In genomic region chr17:57849163-57849873, GRCh38 we compare ENCODE assay signal across 8 cellular contexts. TPM values are rescaled to one million over a fixed set of nuclear protein-coding genes. Genes with fewer than 3 reads are reported as not detected.
DNase-seq lines count a peak whose midpoint lies in the region; ATAC-seq, FAIRE-seq and TF ChIP-seq lines count a peak whose summit lies in the region.

No MANE protein-coding gene starts in this region.

- peaks cover 6% of the 10 kb centered on the region for H3K79me1 ChIP-seq in trophoblast cell (ENCODE audit: low read length)

- TSS peak; percentile 70 for BruUV-seq in endothelial cell of umbilical vein (replicated peaks; lab: Mats Ljungman, UMichigan)

- TF ChIP-seq POLR2A in endothelial cell of umbilical vein (IDR thresholded peaks at IDR 0.05; ENCODE audit: low read depth, low read length): no peak

- no peak overlapping the region for H2AFZ ChIP-seq in OCI-LY1 (ENCODE audit: low read length)
- peak overlapping the region; percentile 23 for H2AFZ ChIP-seq in endothelial cell of umbilical vein (ENCODE audit: low read depth, low read length)
- H2AFZ ChIP-seq in trophoblast cell (ENCODE audit: insufficient read depth, low read length, poor library complexity): peak overlapping the region; percentile 78

- POLR2A ChIA-PET in endothelial cell of umbilical vein (lab: Charles Lee): interaction anchor here (0.5 to 1.2 kb wide), 3 partner anchors 158 to 234 kb away, joined by 3 read pairs; partner anchors contain the start of genes DYNLL2 and SRSF1

- no peaks in the 10 kb centered on the region for H3K9me2 ChIP-seq in OCI-LY1 (ENCODE audit: low read depth, low read length)

- TF ChIP-seq CTCF in OCI-LY1 (IDR thresholded peaks at IDR 0.05; ENCODE audit: low read length) (no peak), endothelial cell of umbilical vein (IDR thresholded peaks at IDR 0.05; ENCODE audit: extremely low read depth in 1 of 2, insufficient read depth in 1 of 2, low read depth in 1 of 2, low read length in 2 of 2) (no peak)

- peak; percentile 22 for DNase-seq in endothelial cell of umbilical vein (ENCODE audit: low read depth, low spot score)
- no peak for DNase-seq in trophoblast cell
- DNase-seq in COLO829 (ENCODE audit: low spot score): no peak
- no peak for DNase-seq in CD1c-positive myeloid dendritic cell (ENCODE audit: extremely low spot score)

- H4K20me1 ChIP-seq in OCI-LY1 (ENCODE audit: insufficient read depth, low read length): no peaks in the 10 kb centered on the region
- no peaks in the 10 kb centered on the region for H4K20me1 ChIP-seq in endothelial cell of umbilical vein (replicated peaks; ENCODE audit: control insufficient read depth, extremely low read depth, insufficient read depth, low read length)

- no peaks in the 10 kb centered on the region for H3K9me3 ChIP-seq in OCI-LY1 (ENCODE audit: low read length)
- no peaks in the 10 kb centered on the region for H3K9me3 ChIP-seq in endothelial cell of umbilical vein (replicated peaks; ENCODE audit: control insufficient read depth, insufficient read depth, low read length)
- H3K9me3 ChIP-seq in trophoblast cell (ENCODE audit: insufficient read depth, low read depth, low read length): no peaks in the 10 kb centered on the region

- H3K4me2 ChIP-seq in OCI-LY1 (ENCODE audit: low read length) (peak overlapping the region; percentile 86), endothelial cell of umbilical vein (ENCODE audit: insufficient read depth, low read length) (peak overlapping the region; percentile 62), trophoblast cell (ENCODE audit: low read length) (peak overlapping the region; percentile 74)

- H2AK5ac ChIP-seq in trophoblast cell (ENCODE audit: low read length): peak overlapping the region; percentile 56

- peak; percentile 11 for ATAC-seq in GM21447 (IDR thresholded peaks at IDR 0.05; ENCODE audit: unreplicated experiment)
- ATAC-seq in HG02642 (IDR thresholded peaks at IDR 0.05; ENCODE audit: poor library complexity, unreplicated experiment): no peak
- ATAC-seq in GM18909 (IDR thresholded peaks at IDR 0.05; ENCODE audit: poor library complexity, unreplicated experiment): no peak

- peaks cover 23% of the 10 kb centered on the region for H3K4me1 ChIP-seq in OCI-LY1 (ENCODE audit: insufficient read depth, low read length, severe bottlenecking)
- H3K4me1 ChIP-seq in endothelial cell of umbilical vein (ENCODE audit: control insufficient read depth, extremely low read depth, insufficient read depth, low read length): peaks cover 14% of the 10 kb centered on the region
- peaks cover 6 to 7% of the 10 kb centered on the region in 2 experiments for H3K4me1 ChIP-seq in trophoblast cell (ENCODE audit: control insufficient read depth in 1 of 2, insufficient read depth in 2 of 2, low read length in 2 of 2)

- peaks cover 10% of the 10 kb centered on the region for H3K79me2 ChIP-seq in OCI-LY1 (ENCODE audit: insufficient read depth, low read length)
- peaks cover 15% of the 10 kb centered on the region for H3K79me2 ChIP-seq in endothelial cell of umbilical vein (ENCODE audit: control insufficient read depth, insufficient read depth, low read length)
- H3K79me2 ChIP-seq in trophoblast cell (ENCODE audit: control insufficient read depth, insufficient read depth, low read length, poor library complexity): peaks cover 6% of the 10 kb centered on the region

- H3K14ac ChIP-seq in trophoblast cell (ENCODE audit: low read length): peak overlapping the region; percentile 90

- H3K27ac ChIP-seq in OCI-LY1 (ENCODE audit: low read depth, low read length, poor library complexity, severe bottlenecking) (peak overlapping the region; percentile 20), endothelial cell of umbilical vein (ENCODE audit: insufficient read depth, low read depth, low read length) (peak overlapping the region; percentile 14), trophoblast cell (ENCODE audit: low read depth, low read length) (no peak overlapping the region)

- H2BK120ac ChIP-seq in trophoblast cell (ENCODE audit: insufficient read depth, low read length, poor library complexity): peak overlapping the region; percentile 45

- no peak overlapping the region for H2BK5ac ChIP-seq in trophoblast cell (ENCODE audit: low read depth, low read length, poor library complexity)

- H4K91ac ChIP-seq in trophoblast cell (ENCODE audit: low read depth, low read length): peak overlapping the region; percentile 67

- dilution Hi-C loops in endothelial cell of umbilical vein (cut with MboI; ENCODE audit: extremely low pct_ligation_motif_present, low sequenced_read_pairs): no loop called here

- no peak overlapping the region for H2BK12ac ChIP-seq in trophoblast cell (ENCODE audit: low read length)

- peaks cover 20% of the 10 kb centered on the region for H3K36me3 ChIP-seq in OCI-LY1 (ENCODE audit: insufficient read depth, low read length)
- no peaks in the 10 kb centered on the region for H3K36me3 ChIP-seq in endothelial cell of umbilical vein (ENCODE audit: control insufficient read depth in 2 of 2, extremely low read depth in 1 of 2, insufficient read depth in 2 of 2, low read length in 2 of 2)
- H3K36me3 ChIP-seq in trophoblast cell (ENCODE audit: control insufficient read depth in 1 of 2, insufficient read depth in 2 of 2, low read length in 2 of 2): peaks cover 2 to 6% of the 10 kb centered on the region in 2 experiments

- H3K27me3 ChIP-seq in OCI-LY1 (ENCODE audit: insufficient read depth, low read length) (no peaks in the 10 kb centered on the region), endothelial cell of umbilical vein (ENCODE audit: control insufficient read depth in 2 of 2, insufficient read depth in 2 of 2, low read length in 2 of 2) (no peaks in the 10 kb centered on the region), trophoblast cell (ENCODE audit: insufficient read depth, low read length) (no peaks in the 10 kb centered on the region)

- H4K12ac ChIP-seq in trophoblast cell (ENCODE audit: low read depth, low read length): peak overlapping the region; percentile 88

- H4K8ac ChIP-seq in trophoblast cell (ENCODE audit: low read depth, low read length): peak overlapping the region; percentile 93

- no CpG with 5 or more reads among the region's 27 CpGs for WGBS in trophoblast cell (ENCODE audit: extremely low coverage, insufficient coverage, insufficient read length)

- peak overlapping the region; percentile 44 for H3K18ac ChIP-seq in trophoblast cell (ENCODE audit: low read length)

- H3K4me3 ChIP-seq in OCI-LY1 (ENCODE audit: low read depth, low read length, poor library complexity, severe bottlenecking) (peak overlapping the region; percentile 81), endothelial cell of umbilical vein (replicated peaks in 1 of 3; ENCODE audit: insufficient read depth in 1 of 3, low read depth in 1 of 3, low read length in 3 of 3) (peak overlapping the region; percentile 50 to 81 (median 52)), trophoblast cell (ENCODE audit: low read depth, low read length) (peak overlapping the region; percentile 98)

- no peak overlapping the region for H3K23ac ChIP-seq in trophoblast cell (ENCODE audit: low read length)

- CTCF ChIA-PET in endothelial cell of umbilical vein (lab: Charles Lee): interaction anchor here (1.2 to 18.8 kb wide), 5 partner anchors 9 to 146 kb away, joined by 3 to 584 read pairs (median 7); partner anchors contain the start of gene VEZF1

- H3K9ac ChIP-seq in OCI-LY1 (ENCODE audit: low read length) (peak overlapping the region; percentile 85), endothelial cell of umbilical vein (replicated peaks; ENCODE audit: extremely low read depth, insufficient read depth, low read length) (peak overlapping the region; percentile 84), trophoblast cell (ENCODE audit: low read length) (peak overlapping the region; percentile 92)

- intact Hi-C loops in endothelial cell of umbilical vein (cut with micrococcal nuclease): no loop called here

- no peaks in the 10 kb centered on the region for H3K9me1 ChIP-seq in endothelial cell of umbilical vein (replicated peaks; ENCODE audit: control insufficient read depth, extremely low read depth, insufficient read depth, low read length)

- peak overlapping the region; percentile 62 for H3K4ac ChIP-seq in trophoblast cell (ENCODE audit: low read depth, low read length)

- FAIRE-seq in endothelial cell of umbilical vein (lab: Jason Lieb, UNC): no peak

- no peaks in the 10 kb centered on the region for H3F3A ChIP-seq in OCI-LY1 (ENCODE audit: insufficient read depth, low read length)

TF ChIP-seq in endothelial cell of umbilical vein, 7 proteins besides CTCF, POLR2A, EP300 and RAD21:
- TF ChIP-seq FOS (IDR thresholded peaks at IDR 0.05; ENCODE audit: borderline replicate concordance, insufficient read depth, low read length): no peak
- TF ChIP-seq EZH2 (IDR thresholded peaks at IDR 0.05; ENCODE audit: borderline replicate concordance, low read depth, low read length, severe bottlenecking): no peak
- TF ChIP-seq MAX (IDR thresholded peaks at IDR 0.05; ENCODE audit: insufficient read depth, insufficient read length): no peak
- TF ChIP-seq GATA2 (IDR thresholded peaks at IDR 0.05; ENCODE audit: insufficient read depth, insufficient read length, low read depth, low read length): no peak
- TF ChIP-seq POLR2AphosphoS5 (IDR thresholded peaks at IDR 0.05; ENCODE audit: insufficient read depth, low read depth, low read length): no peak
- no peak for TF ChIP-seq MYC (IDR thresholded peaks at IDR 0.05; ENCODE audit: low read depth, low read length)
- TF ChIP-seq JUN (IDR thresholded peaks at IDR 0.05; ENCODE audit: borderline replicate concordance, insufficient read depth, insufficient read length, low read depth): no peak

RNA-seq across cellular contexts. Expression of gene MRPS23, which starts 0.5 kb away (rescaled TPM):
- total RNA-seq in endothelial cell of umbilical vein: 40.7 and 46.2 TPM in 2 replicates
- polyA plus RNA-seq in endothelial cell of umbilical vein: 27.6 and 39.9 TPM in 2 replicates
- 38.9 and 43.4 TPM in 2 replicates for polyA plus RNA-seq in endothelial cell of umbilical vein (2011; cell fraction: cytosol; rRNA removed)
- 15.4 and 19.7 TPM in 2 replicates for polyA plus RNA-seq in endothelial cell of umbilical vein (2011; cell fraction: nucleus; rRNA removed)
- polyA plus RNA-seq in endothelial cell of umbilical vein (2012): 66.8 and 74.8 TPM in 2 replicates
- 20.5 and 26.0 TPM in 2 replicates for polyA minus RNA-seq in endothelial cell of umbilical vein
- 16.5 TPM for polyA minus RNA-seq in endothelial cell of umbilical vein (2011; cell fraction: cytosol; rRNA and poly(A)+ RNA removed)
- polyA minus RNA-seq in endothelial cell of umbilical vein (2011; cell fraction: nucleus; rRNA and poly(A)+ RNA removed): 3.9 and 4.2 TPM in 2 replicates
- polyA plus RNA-seq in trophoblast cell (2013): 14.8 and 17.1 TPM in 2 replicates
